In genomic region chrX:43510194-43510593, GRCh38 we compare ENCODE assay signal across 39 cellular contexts.
"Had no signal": no experiment of that assay in that cellular context is flagged by ENCODE, and none has a peak within 500 bp of the region (broad histone marks: within the 10 kb centered on the region; RNA-seq: fewer than 3 reads in every experiment).

No MANE protein-coding gene starts in this region.

- H3K36me3 ChIP-seq: adrenal gland, ascending aorta, brain microvascular endothelial cell, breast epithelium, cardiac muscle cell had no signal

- H3K36me3 Mint-ChIP-seq: activated naive CD4-positive, alpha-beta T cell treated with anti-CD3 and anti-CD28 coated beads, Interleukin-2, amount 10 ng/mL, durations not matched to agents 7 days and 5 days; activated naive CD4-positive, alpha-beta T cell treated with anti-CD3 and anti-CD28 coated beads, Interleukin-2, amount 50 U/mL, for 24 hours; activated naive CD4-positive, alpha-beta T cell treated with anti-CD3 and anti-CD28 coated beads, Interleukin-2, amount 50 U/mL, for 72 hours; activated naive CD8-positive, alpha-beta T cell; activated naive CD8-positive, alpha-beta T cell treated with anti-CD3 and anti-CD28 coated beads for 36 hours; activated naive CD8-positive, alpha-beta T cell treated with anti-CD3 and anti-CD28 coated beads, Interleukin-2, amount 10 ng/mL, durations not matched to agents 7 days and 5 days; brain had no signal

- H3K4me1 Mint-ChIP-seq: activated naive CD4-positive, alpha-beta T cell treated with anti-CD3 and anti-CD28 coated beads, Interleukin-2, amount 10 ng/mL, durations not matched to agents 7 days and 5 days; activated naive CD4-positive, alpha-beta T cell treated with anti-CD3 and anti-CD28 coated beads, Interleukin-2, amount 50 U/mL, for 24 hours; activated naive CD8-positive, alpha-beta T cell treated with anti-CD3 and anti-CD28 coated beads for 36 hours; activated naive CD8-positive, alpha-beta T cell treated with anti-CD3 and anti-CD28 coated beads, Interleukin-2, amount 10 ng/mL, durations not matched to agents 7 days and 5 days; activated T-helper 17 cell treated with anti-CD3 and anti-CD28 coated beads, Interleukin-2, amount 50 U/mL, for 72 hours; brain; central memory CD8-positive, alpha-beta T cell had no signal

- H3K27me3 Mint-ChIP-seq: activated naive CD4-positive, alpha-beta T cell treated with anti-CD3 and anti-CD28 coated beads, Interleukin-2, amount 10 ng/mL, durations not matched to agents 7 days and 5 days; activated naive CD4-positive, alpha-beta T cell treated with anti-CD3 and anti-CD28 coated beads, Interleukin-2, amount 50 U/mL, for 24 hours; activated naive CD8-positive, alpha-beta T cell; activated naive CD8-positive, alpha-beta T cell treated with anti-CD3 and anti-CD28 coated beads for 36 hours; activated naive CD8-positive, alpha-beta T cell treated with anti-CD3 and anti-CD28 coated beads, Interleukin-2, amount 10 ng/mL, durations not matched to agents 7 days and 5 days; activated naive CD8-positive, alpha-beta T cell treated with anti-CD3 and anti-CD28 coated beads, Interleukin-2, amount 50 U/mL, for 24 hours; activated T-helper 17 cell treated with anti-CD3 and anti-CD28 coated beads, Interleukin-2, amount 50 U/mL, for 72 hours; brain; central memory CD8-positive, alpha-beta T cell had no signal

- H3K4me3 ChIP-seq: adrenal gland, ascending aorta, body of pancreas, breast epithelium, cardiac muscle cell had no signal

- H3K4me3 Mint-ChIP-seq: activated naive CD4-positive, alpha-beta T cell treated with anti-CD3 and anti-CD28 coated beads for 36 hours; activated naive CD4-positive, alpha-beta T cell treated with anti-CD3 and anti-CD28 coated beads, Interleukin-2, amount 10 ng/mL, durations not matched to agents 7 days and 5 days; activated naive CD4-positive, alpha-beta T cell treated with anti-CD3 and anti-CD28 coated beads, Interleukin-2, amount 50 U/mL, for 24 hours; activated naive CD8-positive, alpha-beta T cell; activated naive CD8-positive, alpha-beta T cell treated with anti-CD3 and anti-CD28 coated beads for 36 hours; activated naive CD8-positive, alpha-beta T cell treated with anti-CD3 and anti-CD28 coated beads, Interleukin-2, amount 10 ng/mL, durations not matched to agents 7 days and 5 days; activated naive CD8-positive, alpha-beta T cell treated with anti-CD3 and anti-CD28 coated beads, Interleukin-2, amount 50 U/mL, for 24 hours; activated T-cell treated with anti-CD3 and anti-CD28 coated beads, Interleukin-2, amount 50 U/mL, for 24 hours; activated T-cell treated with anti-CD3 and anti-CD28 coated beads, Interleukin-2, amount 50 U/mL, for 4 hours; activated T-cell treated with anti-CD3 and anti-CD28 coated beads, Interleukin-2, amount 50 U/mL, for 72 hours; activated T-helper 1 cell treated with anti-CD3 and anti-CD28 coated beads, Interleukin-12 subunit alpha, Interleukin-12 subunit beta, Interleukin-2, Interleukin-4 antibody, amounts not matched to agents 30 ng/mL and 10 ng/mL and 1 ng/mL, durations not matched to agents 14 hours and 24 hours and 36 hours; activated T-helper 17 cell treated with anti-CD3 and anti-CD28 coated beads, Interleukin-2, amount 50 U/mL, for 72 hours; brain; central memory CD8-positive, alpha-beta T cell had no signal

- H3K27ac ChIP-seq: adrenal gland, ascending aorta, body of pancreas, brain microvascular endothelial cell, breast epithelium, cardiac muscle cell had no signal

- H3K4me1 ChIP-seq: adrenal gland, ascending aorta, body of pancreas, breast epithelium had no signal

- H3K9me3 ChIP-seq: adrenal gland, ascending aorta, body of pancreas had no signal

- H3K9me3 Mint-ChIP-seq: activated naive CD4-positive, alpha-beta T cell treated with anti-CD3 and anti-CD28 coated beads for 36 hours; activated naive CD4-positive, alpha-beta T cell treated with anti-CD3 and anti-CD28 coated beads, Interleukin-2, amount 10 ng/mL, durations not matched to agents 7 days and 5 days; activated naive CD4-positive, alpha-beta T cell treated with anti-CD3 and anti-CD28 coated beads, Interleukin-2, amount 50 U/mL, for 24 hours; activated naive CD4-positive, alpha-beta T cell treated with anti-CD3 and anti-CD28 coated beads, Interleukin-2, amount 50 U/mL, for 72 hours; activated naive CD8-positive, alpha-beta T cell treated with anti-CD3 and anti-CD28 coated beads for 36 hours; activated naive CD8-positive, alpha-beta T cell treated with anti-CD3 and anti-CD28 coated beads, Interleukin-2, amount 10 ng/mL, durations not matched to agents 7 days and 5 days; activated naive CD8-positive, alpha-beta T cell treated with anti-CD3 and anti-CD28 coated beads, Interleukin-2, amount 50 U/mL, for 24 hours; activated T-cell treated with anti-CD3 and anti-CD28 coated beads, Interleukin-2, amount 50 U/mL, for 24 hours; activated T-cell treated with anti-CD3 and anti-CD28 coated beads, Interleukin-2, amount 50 U/mL, for 4 hours; activated T-cell treated with anti-CD3 and anti-CD28 coated beads, Interleukin-2, amount 50 U/mL, for 72 hours; activated T-helper 1 cell treated with anti-CD3 and anti-CD28 coated beads, Interleukin-12 subunit alpha, Interleukin-12 subunit beta, Interleukin-2, Interleukin-4 antibody, amounts not matched to agents 30 ng/mL and 10 ng/mL and 1 ng/mL, durations not matched to agents 14 hours and 24 hours and 36 hours; activated T-helper 17 cell treated with anti-CD3 and anti-CD28 coated beads, Interleukin-2, amount 50 U/mL, for 72 hours; activated T-helper 2 cell treated with anti-CD3 and anti-CD28 coated beads, Interferon-gamma antibody, Interleukin-2, Interleukin-4, amounts not matched to agents 10 μg/mL and 5 μg/mL and 100 μg/mL, durations not matched to agents 14 hours and 24 hours and 36 hours; brain; central memory CD8-positive, alpha-beta T cell had no signal

- FAIRE-seq: bronchial epithelial cell had no signal

- DNase-seq: activated effector memory CD4-positive, alpha-beta T cell treated with anti-CD3 and anti-CD28 coated beads, Interleukin-2, amount 50 U/mL, for 16 hours; activated effector memory CD4-positive, alpha-beta T cell treated with Interleukin-2 at 50 U/mL for 16 hours; activated gamma-delta T cell; activated gamma-delta T cell treated with Interleukin-2 at 50 U/mL for 16 hours; activated naive CD4-positive, alpha-beta T cell; activated naive CD4-positive, alpha-beta T cell treated with anti-CD3 and anti-CD28 coated beads for 36 hours; activated naive CD4-positive, alpha-beta T cell treated with anti-CD3 and anti-CD28 coated beads, Interleukin-2, amount 10 ng/mL, durations not matched to agents 7 days and 5 days; activated naive CD4-positive, alpha-beta T cell treated with anti-CD3 and anti-CD28 coated beads, Interleukin-2, amount 50 U/mL, for 16 hours; activated naive CD4-positive, alpha-beta T cell treated with Interleukin-2 at 50 U/mL for 16 hours; activated naive CD8-positive, alpha-beta T cell treated with anti-CD3 and anti-CD28 coated beads for 36 hours; activated naive CD8-positive, alpha-beta T cell treated with anti-CD3 and anti-CD28 coated beads, Interleukin-2, amount 10 ng/mL, durations not matched to agents 7 days and 5 days; activated naive CD8-positive, alpha-beta T cell treated with anti-CD3 and anti-CD28 coated beads, Interleukin-2, amount 50 U/mL, for 24 hours; activated T-cell treated with anti-CD3 and anti-CD28 coated beads, Interleukin-2, amount 50 U/mL, for 1 hour; activated T-cell treated with anti-CD3 and anti-CD28 coated beads, Interleukin-2, amount 50 U/mL, for 24 hours; activated T-cell treated with anti-CD3 and anti-CD28 coated beads, Interleukin-2, amount 50 U/mL, for 4 hours; activated T-cell treated with anti-CD3 and anti-CD28 coated beads, Interleukin-2, amount 50 U/mL, for 48 hours; activated T-cell treated with anti-CD3 and anti-CD28 coated beads, Interleukin-2, amount 50 U/mL, for 72 hours; adrenal gland; amniotic stem cell; amygdala; anterior cingulate cortex; aorta; body of pancreas; brain microvascular endothelial cell; caudate nucleus; central memory CD4-positive, alpha-beta T cell; cerebellar nuclear complex had no signal

- ATAC-seq: activated naive CD4-positive, alpha-beta T cell treated with anti-CD3 and anti-CD28 coated beads, Interleukin-2, amount 50 U/mL, for 72 hours; activated naive CD8-positive, alpha-beta T cell treated with anti-CD3 and anti-CD28 coated beads, Interleukin-2, amount 50 U/mL, for 24 hours; activated T-cell treated with anti-CD3 and anti-CD28 coated beads, Interleukin-2, amount 50 U/mL, for 4 hours; activated T-cell treated with anti-CD3 and anti-CD28 coated beads, Interleukin-2, amount 50 U/mL, for 72 hours; activated T-helper 17 cell treated with anti-CD3 and anti-CD28 coated beads, Interleukin-2, amount 50 U/mL, for 72 hours; body of pancreas had no signal

- H3K27ac Mint-ChIP-seq: activated naive CD4-positive, alpha-beta T cell treated with anti-CD3 and anti-CD28 coated beads for 36 hours; activated naive CD4-positive, alpha-beta T cell treated with anti-CD3 and anti-CD28 coated beads, Interleukin-2, amount 10 ng/mL, durations not matched to agents 7 days and 5 days; activated naive CD4-positive, alpha-beta T cell treated with anti-CD3 and anti-CD28 coated beads, Interleukin-2, amount 50 U/mL, for 24 hours; activated naive CD4-positive, alpha-beta T cell treated with anti-CD3 and anti-CD28 coated beads, Interleukin-2, amount 50 U/mL, for 72 hours; activated naive CD8-positive, alpha-beta T cell; activated naive CD8-positive, alpha-beta T cell treated with anti-CD3 and anti-CD28 coated beads for 36 hours; activated naive CD8-positive, alpha-beta T cell treated with anti-CD3 and anti-CD28 coated beads, Interleukin-2, amount 10 ng/mL, durations not matched to agents 7 days and 5 days; activated naive CD8-positive, alpha-beta T cell treated with anti-CD3 and anti-CD28 coated beads, Interleukin-2, amount 50 U/mL, for 24 hours; activated T-cell treated with anti-CD3 and anti-CD28 coated beads, Interleukin-2, amount 50 U/mL, for 24 hours; activated T-cell treated with anti-CD3 and anti-CD28 coated beads, Interleukin-2, amount 50 U/mL, for 72 hours; activated T-helper 1 cell treated with anti-CD3 and anti-CD28 coated beads, Interleukin-12 subunit alpha, Interleukin-12 subunit beta, Interleukin-2, Interleukin-4 antibody, amounts not matched to agents 30 ng/mL and 10 ng/mL and 1 ng/mL, durations not matched to agents 14 hours and 24 hours and 36 hours; activated T-helper 17 cell treated with anti-CD3 and anti-CD28 coated beads, Interleukin-2, amount 50 U/mL, for 72 hours; activated T-helper 2 cell treated with anti-CD3 and anti-CD28 coated beads, Interferon-gamma antibody, Interleukin-2, Interleukin-4, amounts not matched to agents 10 μg/mL and 5 μg/mL and 100 μg/mL, durations not matched to agents 14 hours and 24 hours and 36 hours; brain had no signal

- H3K27me3 ChIP-seq: ascending aorta, body of pancreas, brain microvascular endothelial cell, cardiac muscle cell had no signal
